19 cellular contexts compared by ENCODE assay signal in genomic region chr2:160282063-160282580, GRCh38.
DNase-seq lines count a peak whose midpoint lies in the region; ATAC-seq and TF ChIP-seq lines count a peak whose summit lies in the region.
"Had no signal": no experiment of that assay in that cellular context is flagged by ENCODE, and none has a peak within 500 bp of the region (broad histone marks: within the 10 kb centered on the region; RNA-seq: fewer than 3 reads in every experiment).

No MANE protein-coding gene starts in this region.

- no peaks in the 10 kb centered on the region for H3K27me3 ChIP-seq in neutrophil
- H3K27me3 ChIP-seq in ascending aorta = no peaks in the 10 kb centered on the region
- H3K27me3 ChIP-seq: MG63, ovary had no signal

- H3K4me3 Mint-ChIP-seq in activated T-cell treated with anti-CD3 and anti-CD28 coated beads, Interleukin-2, amount 50 U/mL, for 24 hours = no peak overlapping the region
- no peak overlapping the region for H3K4me3 Mint-ChIP-seq in central memory CD8-positive, alpha-beta T cell

- TF ChIP-seq CTCF in neutrophil (IDR thresholded peaks at IDR 0.05) = no peak
- TF ChIP-seq CTCF in ascending aorta (IDR thresholded peaks at IDR 0.05) = no peak

- no peak for ATAC-seq in central memory CD8-positive, alpha-beta T cell (replicated peaks; ENCODE audit: extremely low read depth, poor library complexity, severe bottlenecking)
- ATAC-seq: esophagus mucosa, PC-3 had no signal

- H3K27ac Mint-ChIP-seq in activated T-cell treated with anti-CD3 and anti-CD28 coated beads, Interleukin-2, amount 50 U/mL, for 24 hours = peak overlapping the region; percentile 47
- H3K27ac Mint-ChIP-seq in central memory CD8-positive, alpha-beta T cell (ENCODE audit: low read depth) = peak overlapping the region; percentile 54

- H3K4me3 ChIP-seq in neutrophil (ENCODE audit: low read depth in 1 of 2, low read length in 1 of 2) (no peak overlapping the region), ascending aorta (no peak overlapping the region)
- H3K4me3 ChIP-seq: MG63, ovary, thoracic aorta had no signal

- H3K9me3 ChIP-seq in neutrophil (no peaks in the 10 kb centered on the region), ascending aorta (no peaks in the 10 kb centered on the region)
- H3K9me3 ChIP-seq: MG63, ovary, thoracic aorta had no signal

- DNase-seq in activated T-cell treated with anti-CD3 and anti-CD28 coated beads, Interleukin-2, amount 50 U/mL, for 24 hours = no peak
- no peak for DNase-seq in activated T-cell treated with anti-CD3 and anti-CD28 coated beads, Interleukin-2, amount 50 U/mL, for 1 hour
- DNase-seq in NCI-H226 (peak; percentile 40), ascending aorta (ENCODE audit: low spot score in 2 of 2) (no peak), epidermal melanocyte (ENCODE audit: insufficient read length, low spot score) (no peak)
- no peak for DNase-seq in central memory CD8-positive, alpha-beta T cell (ENCODE audit: low spot score in 2 of 2)
- DNase-seq in stimulated activated CD4-positive, alpha-beta T cell treated with anti-CD3 and anti-CD28 coated beads, Interleukin-4, amount 100 ng/mL, for 4 hours = no peak
- DNase-seq: activated CD4-positive, alpha-beta T cell treated with anti-CD3 and anti-CD28 coated beads for 48 hours; COR-L47; HCEC 1CT; mesendoderm; MG63; NCI-H2227 treated with DMSO at 0.1 percent for 48 hours; ovary; PC-3; T-helper 2 cell had no signal

- H3K4me1 ChIP-seq in neutrophil (ENCODE audit: control insufficient read depth in 1 of 2, insufficient read depth in 1 of 2, low read depth in 1 of 2, low read length in 1 of 2) (peaks cover 28 to 42% of the 10 kb centered on the region in 2 experiments), ascending aorta (peaks cover 0 to 6% of the 10 kb centered on the region in 2 donors)

- intact Hi-C loops in ascending aorta (cut with DNase I) = no loop called here

- H3K27me3 Mint-ChIP-seq in activated T-cell treated with anti-CD3 and anti-CD28 coated beads, Interleukin-2, amount 50 U/mL, for 24 hours = no peaks in the 10 kb centered on the region
- no peaks in the 10 kb centered on the region for H3K27me3 Mint-ChIP-seq in central memory CD8-positive, alpha-beta T cell

- H3K36me3 ChIP-seq in neutrophil (peaks cover 80% of the 10 kb centered on the region), ascending aorta (peaks cover 50 to 68% of the 10 kb centered on the region in 2 donors)
- H3K36me3 ChIP-seq: ovary had no signal

- peaks cover 85% of the 10 kb centered on the region for H3K36me3 Mint-ChIP-seq in activated T-cell treated with anti-CD3 and anti-CD28 coated beads, Interleukin-2, amount 50 U/mL, for 24 hours (ENCODE audit: low read depth)
- peaks cover 44% of the 10 kb centered on the region for H3K36me3 Mint-ChIP-seq in central memory CD8-positive, alpha-beta T cell (ENCODE audit: insufficient read depth)

- peaks cover 38% of the 10 kb centered on the region for H3K4me1 Mint-ChIP-seq in activated T-cell treated with anti-CD3 and anti-CD28 coated beads, Interleukin-2, amount 50 U/mL, for 24 hours (ENCODE audit: low read depth)
- peaks cover 16% of the 10 kb centered on the region for H3K4me1 Mint-ChIP-seq in central memory CD8-positive, alpha-beta T cell

- no peaks in the 10 kb centered on the region for H3K9me3 Mint-ChIP-seq in activated T-cell treated with anti-CD3 and anti-CD28 coated beads, Interleukin-2, amount 50 U/mL, for 24 hours
- no peaks in the 10 kb centered on the region for H3K9me3 Mint-ChIP-seq in central memory CD8-positive, alpha-beta T cell

- H3K27ac ChIP-seq in neutrophil (peak overlapping the region; percentile 73), ascending aorta (no peak overlapping the region)
- H3K27ac ChIP-seq: ovary, thoracic aorta had no signal
